In genomic region chr2:28361991-28362710, GRCh38 we compare ENCODE assay signal across 2 cellular contexts.
TF ChIP-seq lines count a peak whose summit lies in the region.

No MANE protein-coding gene starts in this region.

TF ChIP-seq in HepG2, 621 proteins besides CTCF, POLR2A, EP300 and RAD21:
- no peak for TF ChIP-seq HNF4A (CRISPR knock-in tag; IDR thresholded peaks at IDR 0.05)
- no peak for TF ChIP-seq SIN3B (IDR thresholded peaks at IDR 0.05; ENCODE audit: low read length)
- TF ChIP-seq ZNF24 (IDR thresholded peaks at IDR 0.05): 0 out of 2 replicates have a peak, but pooled peaks have one; percentile 35
- no peak for TF ChIP-seq KLF11 (CRISPR knock-in tag; IDR thresholded peaks at IDR 0.05)
- no peak for TF ChIP-seq ZFP36L1 (CRISPR knock-in tag; IDR thresholded peaks at IDR 0.05)
- no peak for TF ChIP-seq MNT (IDR thresholded peaks at IDR 0.05)
TF ChIP-seq in HepG2: peak in this region for 1.

TF ChIP-seq in WTC11, 78 proteins besides CTCF, POLR2A, EP300 and RAD21:
- TF ChIP-seq OVOL2 (CRISPR knock-in tag; IDR thresholded peaks at IDR 0.05; ENCODE audit: borderline replicate concordance) (no peak), GRHL2 (CRISPR knock-in tag; IDR thresholded peaks at IDR 0.05; ENCODE audit: insufficient replicate concordance, severe bottlenecking) (no peak), FOXJ3 (CRISPR knock-in tag; IDR thresholded peaks at IDR 0.05; ENCODE audit: borderline replicate concordance) (no peak), KAT7 (CRISPR knock-in tag; IDR thresholded peaks at IDR 0.05; ENCODE audit: borderline replicate concordance) (no peak), ZNF138 (CRISPR knock-in tag; conservative IDR thresholded peaks at IDR 0.05) (no peak), SMAD3 (CRISPR knock-in tag; IDR thresholded peaks at IDR 0.05; ENCODE audit: borderline replicate concordance) (no peak), NR3C1 (CRISPR knock-in tag; conservative IDR thresholded peaks at IDR 0.05; ENCODE audit: low read depth) (no peak), MXD4 (CRISPR knock-in tag; IDR thresholded peaks at IDR 0.05; ENCODE audit: borderline replicate concordance) (no peak), ZNF263 (CRISPR knock-in tag; IDR thresholded peaks at IDR 0.05; ENCODE audit: low read depth) (no peak), TEAD4 (CRISPR knock-in tag; IDR thresholded peaks at IDR 0.05) (no peak), TP53 (CRISPR knock-in tag; IDR thresholded peaks at IDR 0.05) (no peak), NFYB (CRISPR knock-in tag; conservative IDR thresholded peaks at IDR 0.05; ENCODE audit: low read depth) (no peak), ZNF219 (CRISPR knock-in tag; IDR thresholded peaks at IDR 0.05; ENCODE audit: borderline replicate concordance) (no peak), HMGA2 (CRISPR knock-in tag; IDR thresholded peaks at IDR 0.05) (no peak), ZNF512 (CRISPR knock-in tag; IDR thresholded peaks at IDR 0.05; ENCODE audit: borderline replicate concordance) (no peak), NFATC4 (CRISPR knock-in tag; IDR thresholded peaks at IDR 0.05) (no peak), FOXP1 (CRISPR knock-in tag; IDR thresholded peaks at IDR 0.05; ENCODE audit: borderline replicate concordance) (no peak), USF2 (CRISPR knock-in tag; IDR thresholded peaks at IDR 0.05) (no peak), ZNF423 (CRISPR knock-in tag; IDR thresholded peaks at IDR 0.05) (no peak)
